ENCODE assay signal across 21 cellular contexts in genomic region chr14:44370727-44371126, GRCh38.
DNase-seq lines count a peak whose midpoint lies in the region; ATAC-seq and TF ChIP-seq lines count a peak whose summit lies in the region.
"Had no signal": no experiment of that assay in that cellular context is flagged by ENCODE, and none has a peak within 500 bp of the region (broad histone marks: within the 10 kb centered on the region; RNA-seq: fewer than 3 reads in every experiment).

No MANE protein-coding gene starts in this region.

- CTCF ChIA-PET in A673 (lab: Charles Lee) = no interaction called here

- POLR2A ChIA-PET in A673 (lab: Charles Lee; ENCODE audit: low non-redundant PET) = no interaction called here

- H3K27ac ChIP-seq in A673 (ENCODE audit: low read depth, low read length, poor library complexity, severe bottlenecking) = peak overlapping the region; percentile 20
- H3K27ac ChIP-seq: 22Rv1, BLaER1, PC-9, SJSA1 had no signal

- intact Hi-C loops in A673 (cut with micrococcal nuclease; ENCODE audit: unreplicated experiment) = loop anchor here (2.0 kb wide), 2 partner anchors 242 to 286 kb away; no protein-coding TSS in a partner anchor

- TSS peak; percentile 61 for BruUV-seq in A673 (replicated peaks; lab: Mats Ljungman, UMichigan)

- H3K36me3 ChIP-seq in A673 (ENCODE audit: insufficient read depth, low read length, poor library complexity, severe bottlenecking) = no peaks in the 10 kb centered on the region
- H3K36me3 ChIP-seq: BLaER1, SJSA1 had no signal

- no peak overlapping the region for H3K4me3 ChIP-seq in A673 (ENCODE audit: low read depth, low read length, poor library complexity, severe bottlenecking)
- H3K4me3 ChIP-seq: BLaER1, PC-9, SJSA1 had no signal

- peak; percentile 34 for DNase-seq in NCI-H1105 treated with DMSO at 0.1 percent for 48 hours (lab: John Stamatoyannopoulos, UW)
- no peak for DNase-seq in NCI-H1105 (lab: John Stamatoyannopoulos, UW)
- peak; percentile 61 for DNase-seq in A673 (ENCODE audit: low spot score)
- peak; percentile 9 for DNase-seq in NCI-H226
- peak; percentile 14 for DNase-seq in fibroblast of peridontal ligament (ENCODE audit: extremely low read depth)
- DNase-seq in SHP77 (lab: John Stamatoyannopoulos, UW) = no peak
- DNase-seq: ACHN; CD4-positive, CD25-positive, alpha-beta regulatory T cell; KBM-7; MV-4-11; NCI-H187; NCI-H2081 treated with DMSO at 0.1 percent for 48 hours; NCI-H526 treated with DMSO at 0.1 percent for 48 hours; NK-92 treated with Interleukin-12 subunit alpha and Interleukin-12 subunit beta, amount 100 ng/mL, for 24 hours; PC-9; T-cell had no signal

- no peaks in the 10 kb centered on the region for H3K27me3 ChIP-seq in A673 (replicated peaks; ENCODE audit: insufficient read depth, low read depth, low read length, poor library complexity)
- H3K27me3 ChIP-seq: BLaER1, SJSA1 had no signal

- peaks cover 39% of the 10 kb centered on the region for H3K4me1 ChIP-seq in A673 (ENCODE audit: insufficient read depth, low read length, poor library complexity, severe bottlenecking)
- H3K4me1 ChIP-seq: BLaER1, SJSA1 had no signal

- no peak for ATAC-seq in HG02610 (IDR thresholded peaks at IDR 0.05; ENCODE audit: unreplicated experiment)
- ATAC-seq: Right ventricle myocardium inferior, T-cell had no signal

- peaks cover 13% of the 10 kb centered on the region for H3K9me3 ChIP-seq in A673 (ENCODE audit: low read depth, low read length, poor library complexity, severe bottlenecking)
- H3K9me3 ChIP-seq: SJSA1 had no signal

- no peak for TF ChIP-seq CTCF in A673 (conservative IDR thresholded peaks at IDR 0.05; ENCODE audit: low read depth, low read length)

Comparison
In these comparisons a context has a peak if more than half of its experiments do, and no peak if none do; other contexts are left out.
1. DNase-seq: peak in NCI-H1105 treated with DMSO at 0.1 percent for 48 hours (single experiment), A673 (single experiment), NCI-H226 (single experiment) and fibroblast of peridontal ligament (single experiment); none in NCI-H1105 (single experiment) and SHP77 (0 of 2).